13 cellular contexts compared by ENCODE assay signal in genomic region chr2:48209214-48209885, GRCh38.
DNase-seq lines count a peak whose midpoint lies in the region; ATAC-seq and TF ChIP-seq lines count a peak whose summit lies in the region.
"Had no signal": no experiment of that assay in that cellular context is flagged by ENCODE, and none has a peak within 500 bp of the region (broad histone marks: within the 10 kb centered on the region; RNA-seq: fewer than 3 reads in every experiment).

No MANE protein-coding gene starts in this region.

- H3K4me3 Mint-ChIP-seq in HFFc6 = 0 out of 2 replicates have a peak overlapping the region, but pooled peaks have one; percentile 2
- H3K4me3 Mint-ChIP-seq: activated T-cell treated with anti-CD3 and anti-CD28 coated beads, Interleukin-2, amount 50 U/mL, for 24 hours; naive B cell had no signal

- TF ChIP-seq CTCF in HFFc6 (IDR thresholded peaks at IDR 0.05) (no peak), mammary epithelial cell (conservative IDR thresholded peaks at IDR 0.05 in 1 of 2, IDR thresholded peaks at IDR 0.05 in 1 of 2; ENCODE audit: extremely low read depth in 1 of 2, insufficient read depth in 1 of 2, low read depth in 1 of 2, low read length in 2 of 2) (no peak), mucosa of descending colon (IDR thresholded peaks at IDR 0.05) (no peak)

- H3K4me3 ChIP-seq in mammary epithelial cell (replicated peaks in 1 of 3; ENCODE audit: insufficient read depth in 1 of 3, low read depth in 2 of 3, low read length in 3 of 3) = no peak overlapping the region
- no peak overlapping the region for H3K4me3 ChIP-seq in mucosa of descending colon

- H3K27ac Mint-ChIP-seq in HFFc6 = peak overlapping the region; percentile 60
- H3K27ac Mint-ChIP-seq: activated T-cell treated with anti-CD3 and anti-CD28 coated beads, Interleukin-2, amount 50 U/mL, for 24 hours; naive B cell had no signal

- CTCF ChIA-PET in mammary epithelial cell (lab: Charles Lee; ENCODE audit: low non-redundant PET) = no interaction called here

- ATAC-seq in mucosa of descending colon = no peak
- ATAC-seq in HG03571 (IDR thresholded peaks at IDR 0.05; ENCODE audit: unreplicated experiment) = no peak

- H2AFZ ChIP-seq in mammary epithelial cell (ENCODE audit: low read depth, low read length) = peak overlapping the region; percentile 52

- H3K4me2 ChIP-seq in mammary epithelial cell (ENCODE audit: insufficient read depth, low read depth, low read length) = peak overlapping the region; percentile 14

- H3K27ac ChIP-seq in mammary epithelial cell (ENCODE audit: insufficient read depth, low read depth, low read length) = no peak overlapping the region

- DNase-seq in AG08396 (ENCODE audit: low spot score) = peak; percentile 26
- DNase-seq in HFFc6 = peak; percentile 61
- DNase-seq in mammary epithelial cell = peak; percentile 52
- DNase-seq in kidney tubule cell (ENCODE audit: low spot score) = peak; percentile 24
- DNase-seq in GM19240 (ENCODE audit: insufficient read length, low spot score) = no peak
- DNase-seq in activated CD4-positive, alpha-beta T cell treated with anti-CD3 and anti-CD28 coated beads, Interleukin-2, amount 50 U/mL, for 4 hours = no peak
- no peak for DNase-seq in mucosa of descending colon
- DNase-seq: activated T-cell treated with anti-CD3 and anti-CD28 coated beads, Interleukin-2, amount 50 U/mL, for 24 hours; C1 segment of cervical spinal cord; KBM-7; naive B cell; NCI-H2081 had no signal

- H3K9me3 ChIP-seq in mammary epithelial cell (replicated peaks; ENCODE audit: insufficient read depth, low read length) = no peaks in the 10 kb centered on the region
- no peaks in the 10 kb centered on the region for H3K9me3 ChIP-seq in mucosa of descending colon

- H3K36me3 ChIP-seq in mammary epithelial cell (ENCODE audit: insufficient read depth, low read length) (no peaks in the 10 kb centered on the region), mucosa of descending colon (ENCODE audit: low read depth) (no peaks in the 10 kb centered on the region)

- peaks cover 8% of the 10 kb centered on the region for H3K4me1 ChIP-seq in mammary epithelial cell (ENCODE audit: insufficient read depth, low read length)
- H3K4me1 ChIP-seq in mucosa of descending colon (ENCODE audit: low read depth) = no peaks in the 10 kb centered on the region

- intact Hi-C loops in mammary epithelial cell (cut with micrococcal nuclease) = no loop called here
- intact Hi-C loops in mucosa of descending colon (cut with DNase I, micrococcal nuclease) = no loop called here

- H3K79me2 ChIP-seq in mammary epithelial cell (ENCODE audit: insufficient read depth, low read length) = no peaks in the 10 kb centered on the region

- in situ Hi-C loops in mammary epithelial cell (cut with MboI; ENCODE audit: low sequenced_read_pairs in 2 of 2) = no loop called here

- no peaks in the 10 kb centered on the region for H3K36me3 Mint-ChIP-seq in HFFc6 (ENCODE audit: low read depth)
- H3K36me3 Mint-ChIP-seq: naive B cell had no signal

- H3K27me3 Mint-ChIP-seq in HFFc6 (ENCODE audit: insufficient read depth) = no peaks in the 10 kb centered on the region; the same call in none of the 2 replicates
- H3K27me3 Mint-ChIP-seq: activated T-cell treated with anti-CD3 and anti-CD28 coated beads, Interleukin-2, amount 50 U/mL, for 24 hours; naive B cell had no signal

- BruUV-seq in mammary epithelial cell (replicated peaks; lab: Mats Ljungman, UMichigan) = no TSS peak

- no peak overlapping the region for H3K9ac ChIP-seq in mammary epithelial cell (ENCODE audit: insufficient read depth, low read length)

- peaks cover 45% of the 10 kb centered on the region for H3K4me1 Mint-ChIP-seq in HFFc6 (ENCODE audit: low read depth)

- H3K9me3 Mint-ChIP-seq in HFFc6 = no peaks in the 10 kb centered on the region
- H3K9me3 Mint-ChIP-seq: activated T-cell treated with anti-CD3 and anti-CD28 coated beads, Interleukin-2, amount 50 U/mL, for 24 hours; naive B cell had no signal

- H4K20me1 ChIP-seq in mammary epithelial cell (ENCODE audit: insufficient read depth, low read length) = no peaks in the 10 kb centered on the region

- dilution Hi-C loops in mammary epithelial cell (cut with HindIII; ENCODE audit: low sequenced_read_pairs) = loop anchor here (5.0 kb wide), 2 partner anchors 48 to 82 kb away; no protein-coding TSS in a partner anchor

- H3K27me3 ChIP-seq in mammary epithelial cell (ENCODE audit: insufficient read depth, low read length) = no peaks in the 10 kb centered on the region

Comparison
In these comparisons a context has a peak if more than half of its experiments do, and no peak if none do; other contexts are left out.
1. DNase-seq: peak in AG08396 (single experiment), HFFc6 (single experiment), mammary epithelial cell (single experiment) and kidney tubule cell (single experiment); none in GM19240 (single experiment), activated CD4-positive, alpha-beta T cell treated with anti-CD3 and anti-CD28 coated beads, Interleukin-2, amount 50 U/mL, for 4 hours (0 of 2) and mucosa of descending colon (0 of 3).